ENCODE assay signal across 22 cellular contexts in the genomic region with DNA sequence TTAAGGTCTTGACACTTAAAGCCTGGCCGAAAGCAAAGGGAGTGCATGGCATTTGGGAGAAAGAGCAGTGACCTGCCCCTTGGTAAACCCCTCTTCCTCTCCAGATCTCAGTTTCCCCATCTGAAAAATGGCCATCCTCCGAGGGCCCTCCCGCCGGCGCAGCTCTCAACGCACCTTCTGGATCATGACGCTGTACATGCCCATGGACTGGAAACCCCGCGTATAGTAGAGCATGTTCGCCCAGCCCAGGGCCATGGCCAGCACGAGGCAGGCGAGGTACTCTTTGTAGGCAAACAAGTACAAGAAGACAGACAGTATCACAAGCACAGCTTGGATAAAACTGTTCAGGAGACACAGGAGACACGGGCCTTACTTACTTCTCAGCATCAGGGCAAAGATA. TPM values are rescaled to one million over a fixed set of nuclear protein-coding genes. Genes with fewer than 3 reads are reported as not detected.
A peak's percentile ranks its signal among the peaks of the same experiment; 100 is the strongest.
DNase-seq lines count a peak whose midpoint lies in the region; ATAC-seq, FAIRE-seq and TF ChIP-seq lines count a peak whose summit lies in the region.
"Had no signal": no experiment of that assay in that cellular context is flagged by ENCODE, and none has a peak within 500 bp of the region (broad histone marks: within the 10 kb centered on the region; RNA-seq: fewer than 3 reads in every experiment).

No MANE protein-coding gene starts in this region.

- DNase-seq in bronchial epithelial cell (ENCODE audit: low read depth) (no peak), mesenteric fat pad (ENCODE audit: low spot score) (peak; percentile 74), sigmoid colon (peak; percentile 48), upper lobe of right lung (peak; percentile 29), EL (no peak), lower lobe of right lung (no peak)
- no peak for DNase-seq in activated effector memory CD4-positive, alpha-beta T cell treated with Interleukin-2 at 50 U/mL for 16 hours
- DNase-seq: ACHN; BE2C; C1 segment of cervical spinal cord; CD4-positive, alpha-beta T cell; DMS153; DMS79; GF-D8; GM23248; HCEC 1CT had no signal

- FAIRE-seq in bronchial epithelial cell (lab: Jason Lieb, UNC) = peak; percentile 82
- FAIRE-seq: A204.1, H54, K562 had no signal

- TF ChIP-seq CTCF in bronchial epithelial cell (IDR thresholded peaks at IDR 0.05; ENCODE audit: insufficient read depth, low read length, severe bottlenecking) (no peak), sigmoid colon (IDR thresholded peaks at IDR 0.05) (no peak), upper lobe of right lung (IDR thresholded peaks at IDR 0.05) (no peak), lower lobe of right lung (IDR thresholded peaks at IDR 0.05) (no peak)

- no peak for TF ChIP-seq POLR2A in sigmoid colon (IDR thresholded peaks at IDR 0.05)

- H3K9me3 ChIP-seq in sigmoid colon (no peaks in the 10 kb centered on the region), upper lobe of right lung (no peaks in the 10 kb centered on the region), lower lobe of right lung (no peaks in the 10 kb centered on the region)
- H3K9me3 ChIP-seq: BE2C had no signal

- 92 to 93% methylated on average over 13 of the region's 13 CpGs for WGBS in sigmoid colon, 2 donors

- intact Hi-C loops in sigmoid colon (cut with DNase I) = no loop called here
- intact Hi-C loops in upper lobe of right lung (cut with DNase I) = no loop called here
- intact Hi-C loops in lower lobe of right lung (cut with DNase I) = no loop called here

- no peaks in the 10 kb centered on the region for H3K4me1 ChIP-seq in sigmoid colon
- no peaks in the 10 kb centered on the region for H3K4me1 ChIP-seq in upper lobe of right lung
- no peaks in the 10 kb centered on the region for H3K4me1 ChIP-seq in lower lobe of right lung
- H3K4me1 ChIP-seq: BE2C had no signal

- H3K4me3 ChIP-seq in bronchial epithelial cell (ENCODE audit: low read depth, low read length) = no peak overlapping the region
- no peak overlapping the region for H3K4me3 ChIP-seq in sigmoid colon
- no peak overlapping the region for H3K4me3 ChIP-seq in upper lobe of right lung
- no peak overlapping the region for H3K4me3 ChIP-seq in lower lobe of right lung
- H3K4me3 ChIP-seq: GM23248, K562 had no signal

- H3K27me3 ChIP-seq in bronchial epithelial cell (ENCODE audit: control insufficient read depth, insufficient read depth, low read length) = no peaks in the 10 kb centered on the region
- H3K27me3 ChIP-seq in sigmoid colon = no peaks in the 10 kb centered on the region
- no peaks in the 10 kb centered on the region for H3K27me3 ChIP-seq in upper lobe of right lung
- no peaks in the 10 kb centered on the region for H3K27me3 ChIP-seq in lower lobe of right lung (ENCODE audit: low read depth)
- H3K27me3 ChIP-seq: BE2C had no signal

- no peaks in the 10 kb centered on the region for H3K36me3 ChIP-seq in bronchial epithelial cell (ENCODE audit: control insufficient read depth, insufficient read depth, low read length)
- no peaks in the 10 kb centered on the region for H3K36me3 ChIP-seq in sigmoid colon
- no peaks in the 10 kb centered on the region for H3K36me3 ChIP-seq in upper lobe of right lung
- no peaks in the 10 kb centered on the region for H3K36me3 ChIP-seq in lower lobe of right lung
- H3K36me3 ChIP-seq: BE2C had no signal

- no peak for TF ChIP-seq EP300 in sigmoid colon (IDR thresholded peaks at IDR 0.05)

- ATAC-seq in upper lobe of right lung = no peak
- ATAC-seq in lower lobe of right lung = no peak
- ATAC-seq: K562 had no signal

- H3K27ac ChIP-seq in sigmoid colon = no peak overlapping the region
- H3K27ac ChIP-seq in upper lobe of right lung = no peak overlapping the region
- no peak overlapping the region for H3K27ac ChIP-seq in lower lobe of right lung
- H3K27ac ChIP-seq: GM23248, HL-60 had no signal

RNA-seq across cellular contexts. Expression of a gene that starts 33.6 kb away (rescaled TPM):
- 0.79 and 1.2 TPM in 2 replicates for total RNA-seq in bronchial epithelial cell
- total RNA-seq in mesenteric fat pad = 1.2 TPM
- total RNA-seq in sigmoid colon = 1 to 10 TPM in 1 of 4 donors, under 1 TPM in 3; 0.14 to 3.3 (median 0.26) TPM
- polyA plus RNA-seq in sigmoid colon = 1 to 10 TPM; 1.8 to 3.2 (median 3.1) TPM
- total RNA-seq in upper lobe of right lung = 0.26 TPM
- 0.68 TPM for total RNA-seq in lower lobe of right lung

RNA-seq across cellular contexts. Expression of a gene that starts 48.2 kb away (rescaled TPM):
- total RNA-seq in bronchial epithelial cell = not detected in 2 replicates
- 10.1 TPM for total RNA-seq in mesenteric fat pad
- 1 to 10 TPM in 3 of 4 donors, under 1 TPM in 1; 0.95 to 8.0 (median 2.9) TPM for total RNA-seq in sigmoid colon
- polyA plus RNA-seq in sigmoid colon = 1 to 10 TPM in 2 of 3 donors, under 1 TPM in 1; 0.69 to 1.8 (median 1.1) TPM
- 8.2 TPM for total RNA-seq in upper lobe of right lung
- total RNA-seq in lower lobe of right lung = 8.2 TPM
- total RNA-seq: CD4-positive, alpha-beta T cell; Daoy; GM23248; HT1080; K562 had no signal
- polyA plus RNA-seq: K562 had no signal

RNA-seq across cellular contexts. Expression of a gene that starts 52.4 kb away (rescaled TPM):
- total RNA-seq in bronchial epithelial cell = not detected in 2 replicates
- total RNA-seq in mesenteric fat pad = not detected
- under 1 TPM in 2 of 4 donors, not detected in 2; 0.36 to 0.55 TPM for total RNA-seq in sigmoid colon
- polyA plus RNA-seq in sigmoid colon = under 1 TPM in 1 of 3 donors, not detected in 2; 0.06 TPM
- total RNA-seq in upper lobe of right lung = 0.75 TPM
- total RNA-seq in lower lobe of right lung = 0.53 TPM
- total RNA-seq: Daoy, GM23248, HT1080 had no signal
- polyA plus RNA-seq: GM23248 had no signal

Comparison
In these comparisons a context has a peak if more than half of its experiments do, and no peak if none do; other contexts are left out.
1. DNase-seq: peak in mesenteric fat pad (single experiment), sigmoid colon (single experiment) and upper lobe of right lung (single experiment); none in bronchial epithelial cell (single experiment), activated effector memory CD4-positive, alpha-beta T cell treated with Interleukin-2 at 50 U/mL for 16 hours (single experiment), EL (single experiment) and lower lobe of right lung (single experiment).